Comparison of ENCODE assay signal across 1 cellular context in the genomic region with DNA sequence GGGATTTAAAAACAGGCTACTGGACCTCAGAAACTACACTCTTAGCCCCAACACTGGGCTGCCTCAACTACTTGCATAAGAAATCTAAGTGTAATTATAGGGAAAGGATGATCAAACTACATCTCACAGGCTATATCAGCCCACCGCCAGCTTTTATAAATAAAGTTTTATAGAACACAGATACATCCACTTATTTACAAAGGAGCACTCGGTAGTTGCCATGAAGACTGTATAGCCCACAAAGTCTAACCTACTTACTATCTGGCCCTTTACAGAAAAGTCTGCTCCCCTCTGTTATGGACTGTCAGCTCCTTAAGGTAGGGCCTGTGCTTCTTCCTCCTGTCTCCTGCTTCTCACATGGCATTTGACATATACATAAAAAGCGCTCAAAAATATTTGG.
TF ChIP-seq lines count a peak whose summit lies in the region.

No MANE protein-coding gene starts in this region.

TF ChIP-seq in K562, 482 proteins besides CTCF, POLR2A, EP300 and RAD21:
- TF ChIP-seq SMARCB1 (IDR thresholded peaks at IDR 0.05; ENCODE audit: insufficient read length, low read depth) (no peak), PCBP1 (IDR thresholded peaks at IDR 0.05; ENCODE audit: low read depth, low read length, poor library complexity, severe bottlenecking) (no peak)
- TF ChIP-seq, protein P1, sequence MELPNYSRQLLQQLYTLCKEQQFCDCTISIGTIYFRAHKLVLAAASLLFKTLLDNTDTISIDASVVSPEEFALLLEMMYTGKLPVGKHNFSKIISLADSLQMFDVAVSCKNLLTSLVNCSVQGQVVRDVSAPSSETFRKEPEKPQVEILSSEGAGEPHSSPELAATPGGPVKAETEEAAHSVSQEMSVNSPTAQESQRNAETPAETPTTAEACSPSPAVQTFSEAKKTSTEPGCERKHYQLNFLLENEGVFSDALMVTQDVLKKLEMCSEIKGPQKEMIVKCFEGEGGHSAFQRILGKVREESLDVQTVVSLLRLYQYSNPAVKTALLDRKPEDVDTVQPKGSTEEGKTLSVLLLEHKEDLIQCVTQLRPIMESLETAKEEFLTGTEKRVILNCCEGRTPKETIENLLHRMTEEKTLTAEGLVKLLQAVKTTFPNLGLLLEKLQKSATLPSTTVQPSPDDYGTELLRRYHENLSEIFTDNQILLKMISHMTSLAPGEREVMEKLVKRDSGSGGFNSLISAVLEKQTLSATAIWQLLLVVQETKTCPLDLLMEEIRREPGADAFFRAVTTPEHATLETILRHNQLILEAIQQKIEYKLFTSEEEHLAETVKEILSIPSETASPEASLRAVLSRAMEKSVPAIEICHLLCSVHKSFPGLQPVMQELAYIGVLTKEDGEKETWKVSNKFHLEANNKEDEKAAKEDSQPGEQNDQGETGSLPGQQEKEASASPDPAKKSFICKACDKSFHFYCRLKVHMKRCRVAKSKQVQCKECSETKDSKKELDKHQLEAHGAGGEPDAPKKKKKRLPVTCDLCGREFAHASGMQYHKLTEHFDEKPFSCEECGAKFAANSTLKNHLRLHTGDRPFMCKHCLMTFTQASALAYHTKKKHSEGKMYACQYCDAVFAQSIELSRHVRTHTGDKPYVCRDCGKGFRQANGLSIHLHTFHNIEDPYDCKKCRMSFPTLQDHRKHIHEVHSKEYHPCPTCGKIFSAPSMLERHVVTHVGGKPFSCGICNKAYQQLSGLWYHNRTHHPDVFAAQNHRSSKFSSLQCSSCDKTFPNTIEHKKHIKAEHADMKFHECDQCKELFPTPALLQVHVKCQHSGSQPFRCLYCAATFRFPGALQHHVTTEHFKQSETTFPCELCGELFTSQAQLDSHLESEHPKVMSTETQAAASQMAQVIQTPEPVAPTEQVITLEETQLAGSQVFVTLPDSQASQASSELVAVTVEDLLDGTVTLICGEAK (IDR thresholded peaks at IDR 0.05) = peak; percentile 83
- TF ChIP-seq, protein P1 (CRISPR knock-in tag; IDR thresholded peaks at IDR 0.05) = 0 out of 2 replicates have a peak, but pooled peaks have one; percentile 44
